In the genomic region with DNA sequence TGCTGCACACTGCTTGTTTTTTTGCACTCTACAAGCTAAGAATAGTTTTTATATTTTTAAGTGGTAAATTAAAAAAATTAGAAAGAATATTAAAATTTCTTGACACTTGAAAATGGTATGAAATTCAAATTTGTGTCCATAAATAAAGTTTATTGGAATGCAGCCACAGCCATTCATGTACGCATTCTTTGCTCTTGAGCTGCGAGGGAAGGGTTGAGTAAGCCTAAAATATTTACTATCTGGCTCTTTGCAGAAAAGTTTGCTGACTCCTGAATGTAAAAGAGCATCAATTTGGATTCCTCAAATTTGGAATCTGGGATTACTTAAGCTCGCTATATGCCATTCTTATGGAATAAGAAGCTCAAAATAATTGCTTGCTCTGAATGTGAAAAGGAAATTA, we compare ENCODE assay signal across 1 cellular context.
TF ChIP-seq lines count a peak whose summit lies in the region.

No MANE protein-coding gene starts in this region.

TF ChIP-seq in GM23338, 12 proteins besides CTCF, POLR2A, EP300 and RAD21 (continued from another document):
- TF ChIP-seq, protein P1, sequence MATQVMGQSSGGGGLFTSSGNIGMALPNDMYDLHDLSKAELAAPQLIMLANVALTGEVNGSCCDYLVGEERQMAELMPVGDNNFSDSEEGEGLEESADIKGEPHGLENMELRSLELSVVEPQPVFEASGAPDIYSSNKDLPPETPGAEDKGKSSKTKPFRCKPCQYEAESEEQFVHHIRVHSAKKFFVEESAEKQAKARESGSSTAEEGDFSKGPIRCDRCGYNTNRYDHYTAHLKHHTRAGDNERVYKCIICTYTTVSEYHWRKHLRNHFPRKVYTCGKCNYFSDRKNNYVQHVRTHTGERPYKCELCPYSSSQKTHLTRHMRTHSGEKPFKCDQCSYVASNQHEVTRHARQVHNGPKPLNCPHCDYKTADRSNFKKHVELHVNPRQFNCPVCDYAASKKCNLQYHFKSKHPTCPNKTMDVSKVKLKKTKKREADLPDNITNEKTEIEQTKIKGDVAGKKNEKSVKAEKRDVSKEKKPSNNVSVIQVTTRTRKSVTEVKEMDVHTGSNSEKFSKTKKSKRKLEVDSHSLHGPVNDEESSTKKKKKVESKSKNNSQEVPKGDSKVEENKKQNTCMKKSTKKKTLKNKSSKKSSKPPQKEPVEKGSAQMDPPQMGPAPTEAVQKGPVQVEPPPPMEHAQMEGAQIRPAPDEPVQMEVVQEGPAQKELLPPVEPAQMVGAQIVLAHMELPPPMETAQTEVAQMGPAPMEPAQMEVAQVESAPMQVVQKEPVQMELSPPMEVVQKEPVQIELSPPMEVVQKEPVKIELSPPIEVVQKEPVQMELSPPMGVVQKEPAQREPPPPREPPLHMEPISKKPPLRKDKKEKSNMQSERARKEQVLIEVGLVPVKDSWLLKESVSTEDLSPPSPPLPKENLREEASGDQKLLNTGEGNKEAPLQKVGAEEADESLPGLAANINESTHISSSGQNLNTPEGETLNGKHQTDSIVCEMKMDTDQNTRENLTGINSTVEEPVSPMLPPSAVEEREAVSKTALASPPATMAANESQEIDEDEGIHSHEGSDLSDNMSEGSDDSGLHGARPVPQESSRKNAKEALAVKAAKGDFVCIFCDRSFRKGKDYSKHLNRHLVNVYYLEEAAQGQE (IDR thresholded peaks at IDR 0.05; ENCODE audit: unreplicated experiment) = no peak
